In genomic region chr12:120238839-120239445, GRCh38 we compare ENCODE assay signal across 17 cellular contexts. TPM values are rescaled to one million over a fixed set of nuclear protein-coding genes. Genes with fewer than 3 reads are reported as not detected.
DNase-seq lines count a peak whose midpoint lies in the region; ATAC-seq and TF ChIP-seq lines count a peak whose summit lies in the region.
"Had no signal": no experiment of that assay in that cellular context is flagged by ENCODE, and none has a peak within 500 bp of the region (broad histone marks: within the 10 kb centered on the region; RNA-seq: fewer than 3 reads in every experiment).

No MANE protein-coding gene starts in this region.

- no peak for ATAC-seq in HG02623 (IDR thresholded peaks at IDR 0.05; ENCODE audit: unreplicated experiment)
- ATAC-seq: stimulated activated naive B cell treated with anti-CD40 and anti-IgM and Interleukin-4, amounts not matched to agents 10 μg/mL and 1 μg/mL and 100 μg/mL, for 72 hours had no signal

- no peak overlapping the region for H3K4me3 ChIP-seq in breast epithelium

- H3K36me3 Mint-ChIP-seq in MCF 10A (ENCODE audit: insufficient read depth, unreplicated experiment) = peaks cover 11% of the 10 kb centered on the region
- H3K36me3 Mint-ChIP-seq in dendritic cell treated with granulocyte-macrophage colony-stimulating factor and Interleukin-4, amounts not matched to agents 40 ng/mL and 50 ng/mL, for 4 days (ENCODE audit: low read depth) = peaks cover 25% of the 10 kb centered on the region
- no peaks in the 10 kb centered on the region for H3K36me3 Mint-ChIP-seq in type B pancreatic cell
- H3K36me3 Mint-ChIP-seq: stimulated activated naive B cell treated with anti-CD40 and anti-IgM and Interleukin-4, amounts not matched to agents 10 μg/mL and 1 μg/mL and 100 μg/mL, for 72 hours had no signal

- no peaks in the 10 kb centered on the region for H3K9me3 ChIP-seq in breast epithelium
- H3K9me3 ChIP-seq: Caco-2 had no signal

- TF ChIP-seq CTCF in breast epithelium (IDR thresholded peaks at IDR 0.05) (no peak), MCF 10A (IDR thresholded peaks at IDR 0.05; ENCODE audit: unreplicated experiment) (no peak), type B pancreatic cell (conservative IDR thresholded peaks at IDR 0.05) (no peak)

- H3K27me3 Mint-ChIP-seq in MCF 10A (ENCODE audit: insufficient read depth, unreplicated experiment) (no peaks in the 10 kb centered on the region), type B pancreatic cell (no peaks in the 10 kb centered on the region)
- no peaks in the 10 kb centered on the region for H3K27me3 Mint-ChIP-seq in dendritic cell treated with granulocyte-macrophage colony-stimulating factor and Interleukin-4, amounts not matched to agents 40 ng/mL and 50 ng/mL, for 4 days

- H3K27ac Mint-ChIP-seq in MCF 10A (ENCODE audit: low read depth, unreplicated experiment) (no peak overlapping the region), type B pancreatic cell (peak overlapping the region; percentile 91)
- peak overlapping the region; percentile 91 for H3K27ac Mint-ChIP-seq in dendritic cell treated with granulocyte-macrophage colony-stimulating factor and Interleukin-4, amounts not matched to agents 40 ng/mL and 50 ng/mL, for 4 days
- H3K27ac Mint-ChIP-seq: stimulated activated naive B cell treated with anti-CD40 and anti-IgM and Interleukin-4, amounts not matched to agents 10 μg/mL and 1 μg/mL and 100 μg/mL, for 72 hours had no signal

- CTCF ChIA-PET in MCF 10A (lab: Yijun Ruan, JAX) = interaction anchor here (0.6 to 24.9 kb wide), 8 partner anchors 10 to 1647 kb away, joined by 3 to 336 read pairs (median 39); partner anchors contain the start of gene PXN

- POLR2A ChIA-PET in MCF 10A (lab: Yijun Ruan, JAX) = interaction anchor here (1.0 to 10.7 kb wide), 8 partner anchors 9 to 121 kb away, joined by 3 to 511 read pairs (median 40); partner anchors contain the start of genes GCN1, PXN, RNU4-1 and RNU4-2

- DNase-seq in breast epithelium (ENCODE audit: low spot score in 2 of 2) = no peak
- DNase-seq in MCF 10A (ENCODE audit: unreplicated experiment) = no peak
- peak; percentile 67 for DNase-seq in myocyte (ENCODE audit: low read depth)
- no peak for DNase-seq in type B pancreatic cell (ENCODE audit: extremely low spot score, unreplicated experiment)
- DNase-seq in hippocampal formation (lab: John Stamatoyannopoulos, UW) = no peak
- no peak for DNase-seq in kidney glomerular epithelial cell (lab: John Stamatoyannopoulos, UW)
- DNase-seq: ACHN; Caco-2; H7; Karpas-422; NCI-H1694 treated with DMSO at 0.1 percent for 48 hours; NCI-H524 treated with DMSO at 0.1 percent for 48 hours; stimulated activated naive B cell treated with anti-CD40 and anti-IgM and Interleukin-4, amounts not matched to agents 10 μg/mL and 1 μg/mL and 100 μg/mL, for 72 hours; T-helper 1 cell had no signal

- H3K27ac ChIP-seq in breast epithelium = peak overlapping the region; percentile 74 to 92

- H3K9me3 Mint-ChIP-seq in MCF 10A (ENCODE audit: unreplicated experiment) = no peaks in the 10 kb centered on the region
- no peaks in the 10 kb centered on the region for H3K9me3 Mint-ChIP-seq in dendritic cell treated with granulocyte-macrophage colony-stimulating factor and Interleukin-4, amounts not matched to agents 40 ng/mL and 50 ng/mL, for 4 days
- no peaks in the 10 kb centered on the region for H3K9me3 Mint-ChIP-seq in type B pancreatic cell
- H3K9me3 Mint-ChIP-seq: stimulated activated naive B cell treated with anti-CD40 and anti-IgM and Interleukin-4, amounts not matched to agents 10 μg/mL and 1 μg/mL and 100 μg/mL, for 72 hours had no signal

- H3K27me3 ChIP-seq in breast epithelium = no peaks in the 10 kb centered on the region

- H3K4me3 Mint-ChIP-seq in MCF 10A (ENCODE audit: unreplicated experiment) (no peak overlapping the region), type B pancreatic cell (no peak overlapping the region)
- no peak overlapping the region for H3K4me3 Mint-ChIP-seq in dendritic cell treated with granulocyte-macrophage colony-stimulating factor and Interleukin-4, amounts not matched to agents 40 ng/mL and 50 ng/mL, for 4 days
- H3K4me3 Mint-ChIP-seq: stimulated activated naive B cell treated with anti-CD40 and anti-IgM and Interleukin-4, amounts not matched to agents 10 μg/mL and 1 μg/mL and 100 μg/mL, for 72 hours had no signal

- H3K4me1 ChIP-seq in breast epithelium = peaks cover 32 to 36% of the 10 kb centered on the region in 2 donors

- H3K36me3 ChIP-seq in breast epithelium = no peaks in the 10 kb centered on the region

- BruUV-seq in MCF 10A (replicated peaks; lab: Mats Ljungman, UMichigan) = no TSS peak

- no peak for TF ChIP-seq POLR2A in breast epithelium (IDR thresholded peaks at IDR 0.05)

- H3K4me1 Mint-ChIP-seq in MCF 10A (ENCODE audit: insufficient read depth, unreplicated experiment) (peaks cover 43% of the 10 kb centered on the region), type B pancreatic cell (ENCODE audit: unreplicated experiment) (peaks cover 63% of the 10 kb centered on the region)
- peaks cover 96% of the 10 kb centered on the region for H3K4me1 Mint-ChIP-seq in dendritic cell treated with granulocyte-macrophage colony-stimulating factor and Interleukin-4, amounts not matched to agents 40 ng/mL and 50 ng/mL, for 4 days (ENCODE audit: low read depth)

- intact Hi-C loops in breast epithelium (cut with DNase I; ENCODE audit: low total_unique reads) = no loop called here
- intact Hi-C loops in MCF 10A (cut with micrococcal nuclease) = no loop called here
- intact Hi-C loops in dendritic cell treated with granulocyte-macrophage colony-stimulating factor and Interleukin-4, amounts not matched to agents 40 ng/mL and 50 ng/mL, for 4 days (cut with micrococcal nuclease) = no loop called here

RNA-seq across cellular contexts. Expression of gene PXN, which starts 26.6 kb away (rescaled TPM):
- total RNA-seq in breast epithelium (10 to 100 TPM; 44.8 to 74.1 (median 53.9) TPM), MCF 10A (2022) (216 and 256 TPM in 2 replicates), myocyte (98.8 and 128 TPM in 2 replicates), type B pancreatic cell (ENCODE audit: low replicate concordance) (60.7 and 127 TPM in 2 replicates)
- 226 TPM for polyA plus RNA-seq in myocyte (2012)

RNA-seq across cellular contexts. Expression of gene RPLP0, which starts 38.0 kb away (rescaled TPM):
- total RNA-seq in breast epithelium (1,000 to 10,000 TPM; 3,137 to 4,833 (median 3,312) TPM), MCF 10A (2022) (2,870 and 3,181 TPM in 2 replicates), myocyte (2,822 and 3,245 TPM in 2 replicates), type B pancreatic cell (ENCODE audit: low replicate concordance) (2,585 and 2,806 TPM in 2 replicates)
- polyA plus RNA-seq in myocyte (2012) = 2,280 TPM

RNA-seq across cellular contexts. Expression of gene GCN1, which starts 44.4 kb away (rescaled TPM):
- total RNA-seq in breast epithelium (10 to 100 TPM; 50.1 to 79.6 (median 73.4) TPM), MCF 10A (2022) (116 and 117 TPM in 2 replicates), myocyte (59.2 and 61.9 TPM in 2 replicates), type B pancreatic cell (ENCODE audit: low replicate concordance) (114 and 130 TPM in 2 replicates)
- 54.0 TPM for polyA plus RNA-seq in myocyte (2012)

RNA-seq across cellular contexts. Expression of gene RNU4-2, which starts 52.8 kb away (rescaled TPM):
- total RNA-seq in breast epithelium (under 1 TPM; under 0.01 TPM), MCF 10A (2022) (2,753 and 3,369 TPM in 2 replicates), myocyte (not detected in 2 replicates), type B pancreatic cell (ENCODE audit: low replicate concordance) (6,693 and 9,065 TPM in 2 replicates)
- 45.7 TPM for polyA plus RNA-seq in myocyte (2012)
- polyA plus RNA-seq: adipose tissue had no signal

RNA-seq across cellular contexts. Expression of gene RNU4-1, which starts 54.1 kb away (rescaled TPM):
- total RNA-seq in breast epithelium (under 1 TPM in 2 of 3 donors, not detected in 1; under 0.01 TPM), MCF 10A (2022) (1,764 and 2,069 TPM in 2 replicates), myocyte (not detected in 2 replicates), type B pancreatic cell (ENCODE audit: low replicate concordance) (4,376 and 7,253 TPM in 2 replicates)
- polyA plus RNA-seq in myocyte (2012) = not detected
- polyA plus RNA-seq: adipose tissue had no signal
